ENCODE assay signal across 11 cellular contexts in the genomic region with DNA sequence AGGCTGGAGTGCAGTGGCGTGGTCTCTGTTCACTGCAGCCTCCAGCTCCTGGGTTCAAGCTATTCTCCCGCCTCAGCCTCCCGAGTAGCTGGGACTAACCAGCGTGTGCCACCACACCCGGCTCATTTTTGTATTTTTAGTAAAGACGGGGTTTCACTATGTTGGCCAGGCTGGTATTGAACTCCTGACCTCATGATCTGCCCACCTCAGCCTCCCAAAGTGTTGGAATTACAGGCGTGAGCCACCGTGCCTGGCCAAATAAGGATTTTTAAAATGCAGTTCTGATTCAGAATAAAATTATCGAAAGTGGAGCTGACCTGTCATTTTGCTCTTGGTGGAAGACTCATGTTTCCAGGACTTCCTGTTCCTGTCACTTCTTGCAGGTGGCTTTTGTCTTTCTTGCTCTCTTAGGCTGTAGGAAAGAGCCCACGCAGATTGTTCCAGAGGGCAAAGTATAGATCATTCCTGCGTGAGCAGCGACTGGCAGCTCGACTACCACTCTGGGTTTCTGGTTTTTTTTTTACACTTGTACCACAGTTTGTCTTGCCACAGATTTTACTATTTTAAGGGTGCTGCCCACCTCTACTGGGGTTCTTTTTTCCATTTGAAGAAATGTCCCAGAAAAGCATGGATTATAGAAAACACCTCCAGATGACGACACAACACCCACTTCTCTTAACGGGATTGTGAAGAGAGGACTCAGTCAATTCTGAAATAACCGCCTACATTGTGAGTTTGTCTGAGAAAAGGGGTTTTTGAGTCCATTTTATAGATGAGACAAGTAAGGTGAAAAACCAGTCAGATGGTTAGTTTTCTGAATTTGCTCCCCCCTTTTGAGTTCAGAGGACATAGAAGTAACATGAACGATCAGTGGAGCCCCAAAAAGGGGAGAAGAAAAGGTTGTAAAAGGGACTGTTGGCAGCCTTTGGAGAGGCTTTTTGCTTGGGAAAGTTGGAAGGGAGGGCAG. TPM values are rescaled to one million over a fixed set of nuclear protein-coding genes. Genes with fewer than 3 reads are reported as not detected.
A peak's percentile ranks its signal among the peaks of the same experiment; 100 is the strongest.
DNase-seq lines count a peak whose midpoint lies in the region; ATAC-seq, FAIRE-seq and TF ChIP-seq lines count a peak whose summit lies in the region.
"Had no signal": no experiment of that assay in that cellular context is flagged by ENCODE, and none has a peak within 500 bp of the region (broad histone marks: within the 10 kb centered on the region; RNA-seq: fewer than 3 reads in every experiment).

No MANE protein-coding gene starts in this region.

- peaks cover 6% of the 10 kb centered on the region; the same call in 1 of the 2 replicates for H4K20me1 ChIP-seq in HepG2 (ENCODE audit: insufficient read depth, low read length)

- H3K36me3 Mint-ChIP-seq in T-helper 1 cell treated with Interleukin-12 subunit alpha and Interleukin-12 subunit beta and Interleukin-4 antibody, amounts not matched to agents 30 μg/mL and 1 μg/mL, for 36 hours (ENCODE audit: low read depth) = peaks cover 30% of the 10 kb centered on the region
- H3K36me3 Mint-ChIP-seq in endodermal cell (ENCODE audit: low read depth) = peaks cover 5% of the 10 kb centered on the region

- intact Hi-C loops in HepG2 (cut with micrococcal nuclease; ENCODE audit: unreplicated experiment) = no loop called here
- intact Hi-C loops in right lobe of liver (cut with DNase I) = no loop called here

- no peaks in the 10 kb centered on the region for H3K9me3 ChIP-seq in HepG2 (ENCODE audit: low read length)
- no peaks in the 10 kb centered on the region for H3K9me3 ChIP-seq in right lobe of liver
- no peaks in the 10 kb centered on the region for H3K9me3 ChIP-seq in endodermal cell (ENCODE audit: control insufficient read depth, low read length)
- H3K9me3 ChIP-seq: tibial nerve had no signal

- peaks cover 92% of the 10 kb centered on the region for H3K79me2 ChIP-seq in HepG2 (ENCODE audit: insufficient read depth, low read length)

- no peaks in the 10 kb centered on the region; a peak in 1 of 5 replicates for H3K36me3 ChIP-seq in HepG2 (replicated peaks in 1 of 2; ENCODE audit: control insufficient read depth in 1 of 2, insufficient read depth in 2 of 2, low read length in 2 of 2)
- H3K36me3 ChIP-seq in right lobe of liver = no peaks in the 10 kb centered on the region
- H3K36me3 ChIP-seq in endodermal cell (ENCODE audit: control insufficient read depth, insufficient read depth, low read length) = peaks cover 3% of the 10 kb centered on the region
- H3K36me3 ChIP-seq: tibial nerve had no signal

- WGBS in HepG2 (ENCODE audit: low lambda C conversion rate) = 95% methylated on average over 17 of the region's 17 CpGs
- WGBS in right lobe of liver (ENCODE audit: insufficient coverage, low coverage, low lambda C conversion rate, missing lambda C conversion rate) = 59% methylated on average over 15 of the region's 17 CpGs
- 88 to 92% methylated on average over 12 to 17 of the region's 17 CpGs for WGBS in endodermal cell (ENCODE audit: insufficient coverage in 1 of 2, insufficient read length in 1 of 2), 2 experiments

- in situ Hi-C loops in HepG2 (cut with HindIII; ENCODE audit: extremely low pct_ligation_motif_present, low pct_unique_long_range_greater_than_20kb) = no loop called here

- TF ChIP-seq CTCF in HepG2 (CRISPR knock-in tag; IDR thresholded peaks at IDR 0.05) = no peak
- TF ChIP-seq CTCF in right lobe of liver (IDR thresholded peaks at IDR 0.05) = no peak
- no peak for TF ChIP-seq CTCF in endodermal cell (conservative IDR thresholded peaks at IDR 0.05)

- FAIRE-seq in HepG2 (lab: Jason Lieb, UNC) = no peak

- no peak for TF ChIP-seq POLR2A in HepG2 (IDR thresholded peaks at IDR 0.05; ENCODE audit: insufficient read depth in 1 of 2, low read depth in 2 of 2, low read length in 2 of 2)
- no peak for TF ChIP-seq POLR2A in right lobe of liver (IDR thresholded peaks at IDR 0.05)

- no peaks in the 10 kb centered on the region for H3K9me3 Mint-ChIP-seq in T-helper 1 cell treated with Interleukin-12 subunit alpha and Interleukin-12 subunit beta and Interleukin-4 antibody, amounts not matched to agents 30 μg/mL and 1 μg/mL, for 36 hours
- no peaks in the 10 kb centered on the region for H3K9me3 Mint-ChIP-seq in endodermal cell
- H3K9me3 Mint-ChIP-seq in stimulated activated naive CD8-positive, alpha-beta T cell treated with anti-CD3 and anti-CD28 coated beads, Interleukin-15, amount 100 ng/mL, for 72 hours = no peaks in the 10 kb centered on the region

- peak overlapping the region; percentile 47 for H3K4me3 Mint-ChIP-seq in T-helper 1 cell treated with Interleukin-12 subunit alpha and Interleukin-12 subunit beta and Interleukin-4 antibody, amounts not matched to agents 30 μg/mL and 1 μg/mL, for 36 hours
- no peak overlapping the region for H3K4me3 Mint-ChIP-seq in endodermal cell
- H3K4me3 Mint-ChIP-seq in stimulated activated naive CD8-positive, alpha-beta T cell treated with anti-CD3 and anti-CD28 coated beads, Interleukin-15, amount 100 ng/mL, for 72 hours = peak overlapping the region; percentile 91 to 99

- no peaks in the 10 kb centered on the region for H3K27me3 Mint-ChIP-seq in T-helper 1 cell treated with Interleukin-12 subunit alpha and Interleukin-12 subunit beta and Interleukin-4 antibody, amounts not matched to agents 30 μg/mL and 1 μg/mL, for 36 hours (ENCODE audit: low read depth)
- no peaks in the 10 kb centered on the region for H3K27me3 Mint-ChIP-seq in endodermal cell (ENCODE audit: insufficient read depth)
- no peaks in the 10 kb centered on the region for H3K27me3 Mint-ChIP-seq in stimulated activated naive CD8-positive, alpha-beta T cell treated with anti-CD3 and anti-CD28 coated beads, Interleukin-15, amount 100 ng/mL, for 72 hours

- no peak for TF ChIP-seq EP300 in HepG2 (IDR thresholded peaks at IDR 0.05; ENCODE audit: low read depth in 2 of 2, low read length in 2 of 2)
- TF ChIP-seq EP300 in HepG2 (CRISPR knock-in tag; IDR thresholded peaks at IDR 0.05; ENCODE audit: borderline replicate concordance) = no peak

- no peak overlapping the region for H3K27ac ChIP-seq in HepG2 (ENCODE audit: extremely low read length, insufficient read depth, low read length)
- H3K27ac ChIP-seq in right lobe of liver = no peak overlapping the region
- no peak overlapping the region for H3K27ac ChIP-seq in endodermal cell (ENCODE audit: low read depth, low read length)

- H3K4me1 Mint-ChIP-seq in T-helper 1 cell treated with Interleukin-12 subunit alpha and Interleukin-12 subunit beta and Interleukin-4 antibody, amounts not matched to agents 30 μg/mL and 1 μg/mL, for 36 hours (ENCODE audit: low read depth) = peaks cover 75% of the 10 kb centered on the region
- H3K4me1 Mint-ChIP-seq in endodermal cell = peaks cover 76% of the 10 kb centered on the region
- H3K4me1 Mint-ChIP-seq in stimulated activated naive CD8-positive, alpha-beta T cell treated with anti-CD3 and anti-CD28 coated beads, Interleukin-15, amount 100 ng/mL, for 72 hours = peaks cover 91% of the 10 kb centered on the region

- POLR2A ChIA-PET in HepG2 (lab: Yijun Ruan, JAX) = interaction anchor here (1.0 kb wide), 1 partner anchor 8 kb away, joined by 5 read pairs; the partner anchor contains the start of gene JARID2

- no peak for ATAC-seq in HepG2
- no peak for ATAC-seq in right lobe of liver
- ATAC-seq in stimulated activated naive CD8-positive, alpha-beta T cell treated with anti-CD3 and anti-CD28 coated beads, Interleukin-15, amount 100 ng/mL, for 72 hours = no peak
- no peak for ATAC-seq in GM19467 (IDR thresholded peaks at IDR 0.05; ENCODE audit: unreplicated experiment)
- ATAC-seq: Right ventricle myocardium inferior had no signal

- TF ChIP-seq RAD21 in HepG2 (CRISPR knock-in tag; IDR thresholded peaks at IDR 0.05) = no peak

- H2AFZ ChIP-seq in HepG2 (ENCODE audit: low read length) = no peak overlapping the region

- H3K9ac ChIP-seq in HepG2 (ENCODE audit: insufficient read depth, low read depth, low read length) (no peak overlapping the region), endodermal cell (ENCODE audit: extremely low read depth, low read length, poor library complexity, severe bottlenecking) (no peak overlapping the region)

- H3K4me3 ChIP-seq in HepG2 (replicated peaks in 1 of 3; ENCODE audit: insufficient read depth in 1 of 3, low read depth in 2 of 3, low read length in 3 of 3) (no peak overlapping the region), right lobe of liver (no peak overlapping the region), endodermal cell (ENCODE audit: low read length) (no peak overlapping the region)
- H3K4me3 ChIP-seq: tibial nerve had no signal

- no peak overlapping the region for H3K4me2 ChIP-seq in HepG2 (ENCODE audit: low read depth, low read length)

- no TSS peak for BruUV-seq in HepG2 (replicated peaks; lab: Mats Ljungman, UMichigan)

- CTCF ChIA-PET in HepG2 (lab: Yijun Ruan, JAX; ENCODE audit: low intra/inter-chr PET ratio, low total read pairs) = interaction anchor here (1.2 to 1.6 kb wide), 3 partner anchors 136 to 211 kb away, joined by 3 to 5 read pairs (median 4); no protein-coding TSS in a partner anchor

- H3K27me3 ChIP-seq in HepG2 (ENCODE audit: control insufficient read depth in 1 of 2, insufficient read depth in 2 of 2, low read length in 2 of 2) = no peaks in the 10 kb centered on the region
- no peaks in the 10 kb centered on the region for H3K27me3 ChIP-seq in right lobe of liver
- no peaks in the 10 kb centered on the region for H3K27me3 ChIP-seq in endodermal cell (ENCODE audit: control insufficient read depth, insufficient read depth, low read length, poor library complexity, severe bottlenecking)
- H3K27me3 ChIP-seq: tibial nerve had no signal

- DNase-seq in HepG2 (ENCODE audit: low spot score) = no peak
- no peak for DNase-seq in right lobe of liver
- DNase-seq in endodermal cell = no peak
- no peak for DNase-seq in stimulated activated naive CD8-positive, alpha-beta T cell treated with anti-CD3 and anti-CD28 coated beads, Interleukin-15, amount 100 ng/mL, for 72 hours
- DNase-seq in SHP77 (lab: John Stamatoyannopoulos, UW) = no peak
- no peak for DNase-seq in NCI-H2107 (lab: John Stamatoyannopoulos, UW)
- DNase-seq: NCI-H2171 treated with DMSO at 0.1 percent for 48 hours had no signal

- H3K27ac Mint-ChIP-seq in T-helper 1 cell treated with Interleukin-12 subunit alpha and Interleukin-12 subunit beta and Interleukin-4 antibody, amounts not matched to agents 30 μg/mL and 1 μg/mL, for 36 hours = peak overlapping the region; percentile 63
- peak overlapping the region; percentile 3 for H3K27ac Mint-ChIP-seq in endodermal cell
- peak overlapping the region; percentile 35 to 68 for H3K27ac Mint-ChIP-seq in stimulated activated naive CD8-positive, alpha-beta T cell treated with anti-CD3 and anti-CD28 coated beads, Interleukin-15, amount 100 ng/mL, for 72 hours

- H3K4me1 ChIP-seq in HepG2 (ENCODE audit: insufficient read depth, low read length) (peaks cover 44% of the 10 kb centered on the region), right lobe of liver (peaks cover 0 to 18% (median 6%) of the 10 kb centered on the region in 4 donors), endodermal cell (ENCODE audit: control insufficient read depth, insufficient read depth, low read length) (peaks cover 16% of the 10 kb centered on the region)

RNA-seq across cellular contexts. Expression of gene JARID2, which starts 7.5 kb away (rescaled TPM):
- 10.0 and 10.3 TPM in 2 replicates for total RNA-seq in HepG2 (2016; rRNA removed; fragmentation: Illumina TruSeq; extraction: Trizol)
- total RNA-seq in HepG2 (2016; cell fraction: cytosol; rRNA removed; fragmentation: Illumina TruSeq; extraction: Trizol; ENCODE audit: low read depth) = 1.0 and 1.4 TPM in 2 replicates
- total RNA-seq in HepG2 (2016; cell fraction: insoluble cytoplasmic fraction; rRNA removed; fragmentation: Illumina TruSeq; extraction: Trizol) = 9.6 and 10.6 TPM in 2 replicates
- total RNA-seq in HepG2 (2016; cell fraction: membrane; rRNA removed; fragmentation: Illumina TruSeq; extraction: Trizol) = 2.7 and 2.8 TPM in 2 replicates
- 10.4 and 13.0 TPM in 2 replicates for total RNA-seq in HepG2 (2016; cell fraction: nucleus; rRNA removed; fragmentation: Illumina TruSeq; extraction: Trizol)
- 7.5 TPM in 2 replicates for polyA plus RNA-seq in HepG2 (2011; rRNA removed)
- polyA plus RNA-seq in HepG2 (2011; cell fraction: cytosol; rRNA removed) = 5.9 and 6.7 TPM in 2 replicates
- polyA plus RNA-seq in HepG2 (2011; cell fraction: nucleus; rRNA removed) = 11.8 and 13.9 TPM in 2 replicates
- polyA plus RNA-seq in HepG2 (2012) = 7.9 and 9.2 TPM in 2 replicates
- 0.23 and 0.37 TPM in 2 replicates for polyA plus RNA-seq in HepG2 (2016; cell fraction: cytosol; fragmentation: Illumina TruSeq; extraction: Trizol; ENCODE audit: low read depth)
- 8.5 and 10.1 TPM in 2 replicates for polyA plus RNA-seq in HepG2 (2016; cell fraction: insoluble cytoplasmic fraction; fragmentation: Illumina TruSeq; extraction: Trizol; ENCODE audit: low read depth)
- polyA plus RNA-seq in HepG2 (2016; cell fraction: membrane; fragmentation: Illumina TruSeq; extraction: Trizol; ENCODE audit: low read depth) = 1.2 and 1.3 TPM in 2 replicates
- 13.6 and 14.4 TPM in 2 replicates for polyA plus RNA-seq in HepG2 (2016; cell fraction: nucleus; fragmentation: Illumina TruSeq; extraction: Trizol; ENCODE audit: insufficient read depth, low read depth)
- polyA minus RNA-seq in HepG2 (2011; rRNA and poly(A)+ RNA removed; ENCODE audit: low replicate concordance) = 8.4 and 12.4 TPM in 2 replicates
- 8.4 TPM in 2 replicates for polyA minus RNA-seq in HepG2 (2011; cell fraction: cytosol; rRNA and poly(A)+ RNA removed)
- polyA minus RNA-seq in HepG2 (2011; cell fraction: nucleus; rRNA and poly(A)+ RNA removed) = 20.6 and 22.3 TPM in 2 replicates
- total RNA-seq in right lobe of liver = 1 to 10 TPM; 2.5 to 3.9 (median 3.0) TPM
- 10 to 100 TPM; 42.5 to 77.0 TPM for total RNA-seq in endodermal cell
- 45.4 TPM for polyA plus RNA-seq in endodermal cell (2013, experiment 1 of 2)
- 43.3 TPM for polyA plus RNA-seq in endodermal cell (2013, experiment 2 of 2)

Comparison
In these comparisons a context has a peak if more than half of its experiments do, and no peak if none do; other contexts are left out.
1. H3K27ac Mint-ChIP-seq: peak in every context shown above with its lines; median percentile 63 in T-helper 1 cell treated with Interleukin-12 subunit alpha and Interleukin-12 subunit beta and Interleukin-4 antibody, amounts not matched to agents 30 μg/mL and 1 μg/mL, for 36 hours; 52 in stimulated activated naive CD8-positive, alpha-beta T cell treated with anti-CD3 and anti-CD28 coated beads, Interleukin-15, amount 100 ng/mL, for 72 hours; 3 in endodermal cell.